Comparison of ENCODE assay signal across 9 cellular contexts in the genomic region with DNA sequence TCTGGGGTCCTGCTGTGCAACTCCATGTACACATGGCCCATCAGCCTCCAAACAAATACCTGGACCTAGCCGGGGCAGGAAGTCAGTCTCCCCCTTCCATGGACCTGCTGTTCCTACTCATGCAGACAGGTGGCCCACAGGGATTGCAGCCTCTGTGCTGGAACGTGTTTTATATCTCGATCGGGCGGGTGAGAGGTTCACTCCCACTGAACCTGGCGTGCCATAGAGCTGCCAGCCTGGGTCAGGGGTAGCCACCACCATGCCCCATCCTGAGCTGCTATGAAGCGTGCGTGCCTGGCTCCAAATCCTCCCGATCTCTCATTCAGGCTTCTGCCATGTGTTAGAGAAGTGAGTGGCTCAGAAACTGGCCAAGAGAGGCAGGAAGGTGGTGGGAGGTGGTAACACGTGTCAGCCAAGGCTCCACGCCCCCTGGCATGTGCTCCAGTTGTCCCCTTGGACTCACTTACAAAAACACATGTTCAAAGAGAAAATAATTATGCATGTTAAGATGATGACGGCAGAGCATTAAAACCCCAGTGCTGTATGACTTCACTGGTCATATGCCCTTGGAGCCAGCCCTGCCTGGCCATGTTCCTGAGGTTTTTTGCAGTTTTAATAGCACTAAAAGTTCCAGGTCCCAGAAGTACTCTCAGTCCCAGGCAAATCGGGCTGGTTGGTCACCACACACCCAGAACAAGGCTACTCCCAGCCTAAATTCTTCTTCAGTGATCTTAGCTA. TPM values are rescaled to one million over a fixed set of nuclear protein-coding genes. Genes with fewer than 3 reads are reported as not detected.
DNase-seq lines count a peak whose midpoint lies in the region; ATAC-seq, FAIRE-seq and TF ChIP-seq lines count a peak whose summit lies in the region.
"Had no signal": no experiment of that assay in that cellular context is flagged by ENCODE, and none has a peak within 500 bp of the region (broad histone marks: within the 10 kb centered on the region; RNA-seq: fewer than 3 reads in every experiment).

No MANE protein-coding gene starts in this region.

- no peaks in the 10 kb centered on the region for H3K27me3 Mint-ChIP-seq in memory B cell

- no peak overlapping the region for H4K91ac ChIP-seq in IMR-90 (ENCODE audit: insufficient read depth, low read depth, low read length)

- no peak overlapping the region for H2AK9ac ChIP-seq in IMR-90 (replicated peaks; ENCODE audit: low read depth, low read length, poor library complexity)

- TF ChIP-seq CTCF in A673 (conservative IDR thresholded peaks at IDR 0.05; ENCODE audit: low read depth, low read length) (peak; percentile 41; the same call in 1 of the 2 replicates), IMR-90 (conservative IDR thresholded peaks at IDR 0.05; ENCODE audit: low read depth, low read length) (peak; percentile 29)

- H4K20me1 ChIP-seq in IMR-90 (ENCODE audit: insufficient read depth, low read length): peaks cover 58% of the 10 kb centered on the region

- H3K9me3 Mint-ChIP-seq in memory B cell: no peaks in the 10 kb centered on the region

- H3K4me1 ChIP-seq in A673 (ENCODE audit: insufficient read depth, low read length, poor library complexity, severe bottlenecking) (no peaks in the 10 kb centered on the region), IMR-90 (ENCODE audit: control insufficient read depth, insufficient read depth, low read length) (peaks cover 7% of the 10 kb centered on the region)

- H3K56ac ChIP-seq in IMR-90 (ENCODE audit: extremely low read depth, insufficient read depth, low read length): no peak overlapping the region

- FAIRE-seq in frontal cortex (lab: Jason Lieb, UNC): no peak

- H2BK20ac ChIP-seq in IMR-90 (ENCODE audit: low read depth, low read length): no peak overlapping the region

- H2AFZ ChIP-seq in IMR-90 (replicated peaks; ENCODE audit: low read length, poor library complexity): no peak overlapping the region

- H3K4me3 ChIP-seq in A673 (ENCODE audit: low read depth, low read length, poor library complexity, severe bottlenecking) (no peak overlapping the region), IMR-90 (ENCODE audit: insufficient read depth, low read depth, low read length) (no peak overlapping the region)

- no peak overlapping the region for H2BK15ac ChIP-seq in IMR-90 (ENCODE audit: low read depth, low read length)

- no peak overlapping the region for H3K4me2 ChIP-seq in IMR-90 (ENCODE audit: low read depth, low read length)

- TF ChIP-seq RAD21 in IMR-90 (IDR thresholded peaks at IDR 0.05; ENCODE audit: low read length): peak; percentile 12; the same call in 1 of the 2 replicates

- peaks cover 24 to 79% of the 10 kb centered on the region in 2 experiments for H3K79me1 ChIP-seq in IMR-90 (ENCODE audit: low read depth in 1 of 2, low read length in 2 of 2)

- H3K27ac ChIP-seq in A673 (ENCODE audit: low read depth, low read length, poor library complexity, severe bottlenecking) (no peak overlapping the region), IMR-90 (ENCODE audit: insufficient read depth, low read length) (no peak overlapping the region)

- peaks cover 20% of the 10 kb centered on the region for H3K4me1 Mint-ChIP-seq in memory B cell

- H3K9me3 ChIP-seq in A673 (ENCODE audit: low read depth, low read length, poor library complexity, severe bottlenecking): no peaks in the 10 kb centered on the region
- no peaks in the 10 kb centered on the region for H3K9me3 ChIP-seq in IMR-90 (ENCODE audit: control insufficient read depth, insufficient read depth, low read length)

- H3K9me1 ChIP-seq in IMR-90 (ENCODE audit: insufficient read depth, low read length): peaks cover 22% of the 10 kb centered on the region

- H3K27ac Mint-ChIP-seq in memory B cell: peak overlapping the region; percentile 31

- H3K9ac ChIP-seq in IMR-90 (ENCODE audit: low read depth, low read length): no peak overlapping the region

- no peak overlapping the region for H2BK5ac ChIP-seq in IMR-90 (ENCODE audit: low read depth, low read length, poor library complexity, severe bottlenecking)

- intact Hi-C loops in A673 (cut with micrococcal nuclease; ENCODE audit: unreplicated experiment) (loop anchor here (2.0 kb wide), 1 partner anchor 271 kb away; no protein-coding TSS in a partner anchor), IMR-90 (cut with micrococcal nuclease) (no loop called here)

- no peak overlapping the region for H4K5ac ChIP-seq in IMR-90 (ENCODE audit: low read depth, low read length)

- H3K4me3 Mint-ChIP-seq in memory B cell: no peak overlapping the region

- ATAC-seq in IMR-90 (ENCODE audit: low read depth) (no peak), memory B cell (ENCODE audit: low read depth) (no peak), GM18873 (IDR thresholded peaks at IDR 0.05; ENCODE audit: low FRiP score, unreplicated experiment) (no peak), GM19395 (IDR thresholded peaks at IDR 0.05; ENCODE audit: unreplicated experiment) (no peak)

- H3K4ac ChIP-seq in IMR-90 (ENCODE audit: low read depth, low read length): no peak overlapping the region

- H2AK5ac ChIP-seq in IMR-90 (ENCODE audit: low read depth, low read length): no peak overlapping the region

- H3K23ac ChIP-seq in IMR-90 (ENCODE audit: low read depth, low read length): no peak overlapping the region

- H3K14ac ChIP-seq in IMR-90 (replicated peaks; ENCODE audit: low read depth, low read length): no peak overlapping the region

- in situ Hi-C loops in IMR-90 (cut with MboI; ENCODE audit: low sequenced_read_pairs): loop anchor here (5.0 kb wide), 1 partner anchor 268 kb away; no protein-coding TSS in a partner anchor

- CTCF ChIA-PET in A673 (lab: Charles Lee): no interaction called here
- CTCF ChIA-PET in IMR-90 (lab: Yijun Ruan, JAX): interaction anchor here (1.2 to 1.9 kb wide), 2 partner anchors 93 to 270 kb away, joined by 3 to 4 read pairs; no protein-coding TSS in a partner anchor

- H3K27me3 ChIP-seq in A673 (replicated peaks; ENCODE audit: insufficient read depth, low read depth, low read length, poor library complexity) (no peaks in the 10 kb centered on the region), IMR-90 (ENCODE audit: control insufficient read depth, insufficient read depth, low read length) (no peaks in the 10 kb centered on the region)

- H3K36me3 Mint-ChIP-seq in memory B cell: peaks cover 10% of the 10 kb centered on the region

- H4K8ac ChIP-seq in IMR-90 (ENCODE audit: low read depth in 2 of 2, low read length in 2 of 2): no peak overlapping the region

- no CpG with 5 or more reads among the region's 13 CpGs for WGBS in IMR-90 (ENCODE audit: extremely low coverage in 2 of 2, insufficient read length in 1 of 2), 2 experiments

- DNase-seq in A673 (ENCODE audit: low spot score): no peak
- DNase-seq in IMR-90: no peak
- peak; percentile 39 for DNase-seq in dermis blood vessel endothelial cell
- DNase-seq in memory B cell (ENCODE audit: low spot score in 2 of 2): no peak
- no peak for DNase-seq in frontal cortex (ENCODE audit: low spot score in 2 of 2)
- no peak for DNase-seq in NCI-H2029 treated with DMSO at 0.1 percent for 48 hours (lab: John Stamatoyannopoulos, UW)
- DNase-seq: EL had no signal

- TF ChIP-seq POLR2A in IMR-90 (IDR thresholded peaks at IDR 0.05; ENCODE audit: low read depth, low read length): no peak

- no peak overlapping the region for H3K18ac ChIP-seq in IMR-90 (ENCODE audit: low read depth, low read length)

- BruUV-seq in A673 (replicated peaks; lab: Mats Ljungman, UMichigan): no TSS peak
- no TSS peak for BruUV-seq in IMR-90 (replicated peaks; lab: Mats Ljungman, UMichigan)

- peaks cover 52% of the 10 kb centered on the region for H3K36me3 ChIP-seq in A673 (ENCODE audit: insufficient read depth, low read length, poor library complexity, severe bottlenecking)
- peaks cover 53% of the 10 kb centered on the region for H3K36me3 ChIP-seq in IMR-90 (ENCODE audit: control insufficient read depth, insufficient read depth, low read length)

- H2BK120ac ChIP-seq in IMR-90 (ENCODE audit: low read depth, low read length): no peak overlapping the region

- dilution Hi-C loops in IMR-90 (cut with HindIII; ENCODE audit: low sequenced_read_pairs, unreplicated experiment): no loop called here

- POLR2A ChIA-PET in A673 (lab: Charles Lee; ENCODE audit: low non-redundant PET): no interaction called here
- POLR2A ChIA-PET in IMR-90 (lab: Charles Lee; ENCODE audit: unreplicated experiment): interaction anchor here (1.0 kb wide), 1 partner anchor 93 kb away, joined by 5 read pairs; no protein-coding TSS in a partner anchor

TF ChIP-seq in IMR-90, 13 proteins besides CTCF, POLR2A, EP300 and RAD21:
- TF ChIP-seq BHLHE40 (IDR thresholded peaks at IDR 0.05; ENCODE audit: low read depth, low read length) (no peak), MAFK (IDR thresholded peaks at IDR 0.05; ENCODE audit: low read depth, low read length) (no peak)

RNA-seq across cellular contexts. Expression of gene CTSH, which starts 30.6 kb away (rescaled TPM):
- total RNA-seq in A673 (2021): 2.2 and 3.6 TPM in 2 replicates
- 5.6 and 11.7 TPM in 2 replicates for total RNA-seq in IMR-90 (2012; rRNA removed)
- polyA plus RNA-seq in IMR-90 (2012; rRNA removed): 13.9 and 18.4 TPM in 2 replicates
- 7.8 and 8.4 TPM in 2 replicates for polyA plus RNA-seq in IMR-90 (2012; cell fraction: cytosol; rRNA removed)
- 8.4 and 13.5 TPM in 2 replicates for polyA plus RNA-seq in IMR-90 (2012; cell fraction: nucleus; rRNA removed; ENCODE audit: low replicate concordance)
- 25.0 and 50.2 TPM in 2 replicates for total RNA-seq in dermis blood vessel endothelial cell
- 4.9 TPM for total RNA-seq in frontal cortex

RNA-seq across cellular contexts. Expression of gene MORF4L1, which starts 41.5 kb away (rescaled TPM):
- total RNA-seq in A673 (2021) (428 and 451 TPM in 2 replicates), IMR-90 (2012; rRNA removed) (217 and 485 TPM in 2 replicates), dermis blood vessel endothelial cell (410 and 468 TPM in 2 replicates), frontal cortex (1,097 TPM)
- 354 and 392 TPM in 2 replicates for polyA plus RNA-seq in IMR-90 (2012; rRNA removed)
- polyA plus RNA-seq in IMR-90 (2012; cell fraction: cytosol; rRNA removed): 33.6 and 79.5 TPM in 2 replicates
- polyA plus RNA-seq in IMR-90 (2012; cell fraction: nucleus; rRNA removed; ENCODE audit: low replicate concordance): 6.7 and 91.3 TPM in 2 replicates
